ENCODE assay signal across 1 cellular context in the genomic region with DNA sequence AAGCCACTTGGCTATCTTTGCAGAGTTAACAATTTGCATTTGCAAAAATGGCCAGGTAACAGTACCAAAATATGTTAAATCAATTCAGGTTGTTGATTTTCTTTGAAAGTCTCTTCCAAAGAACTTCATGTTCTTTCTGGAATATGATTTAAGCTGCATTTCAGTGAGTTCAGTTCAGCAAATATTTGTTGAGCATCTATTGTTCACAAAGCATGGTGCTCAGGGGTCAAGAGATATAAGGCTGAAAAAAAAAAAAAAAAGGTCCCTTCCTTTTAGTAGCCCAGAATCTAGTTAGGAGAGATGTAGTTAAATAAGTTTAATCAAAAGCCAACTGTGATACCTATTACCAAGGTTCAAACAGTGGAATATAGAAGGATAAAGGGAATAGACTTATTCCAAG.
TF ChIP-seq lines count a peak whose summit lies in the region.

No MANE protein-coding gene starts in this region.

TF ChIP-seq in GM12878, 131 proteins besides CTCF, POLR2A, EP300 and RAD21 (continued from another document):
- TF ChIP-seq, protein P1, sequence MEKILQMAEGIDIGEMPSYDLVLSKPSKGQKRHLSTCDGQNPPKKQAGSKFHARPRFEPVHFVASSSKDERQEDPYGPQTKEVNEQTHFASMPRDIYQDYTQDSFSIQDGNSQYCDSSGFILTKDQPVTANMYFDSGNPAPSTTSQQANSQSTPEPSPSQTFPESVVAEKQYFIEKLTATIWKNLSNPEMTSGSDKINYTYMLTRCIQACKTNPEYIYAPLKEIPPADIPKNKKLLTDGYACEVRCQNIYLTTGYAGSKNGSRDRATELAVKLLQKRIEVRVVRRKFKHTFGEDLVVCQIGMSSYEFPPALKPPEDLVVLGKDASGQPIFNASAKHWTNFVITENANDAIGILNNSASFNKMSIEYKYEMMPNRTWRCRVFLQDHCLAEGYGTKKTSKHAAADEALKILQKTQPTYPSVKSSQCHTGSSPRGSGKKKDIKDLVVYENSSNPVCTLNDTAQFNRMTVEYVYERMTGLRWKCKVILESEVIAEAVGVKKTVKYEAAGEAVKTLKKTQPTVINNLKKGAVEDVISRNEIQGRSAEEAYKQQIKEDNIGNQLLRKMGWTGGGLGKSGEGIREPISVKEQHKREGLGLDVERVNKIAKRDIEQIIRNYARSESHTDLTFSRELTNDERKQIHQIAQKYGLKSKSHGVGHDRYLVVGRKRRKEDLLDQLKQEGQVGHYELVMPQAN (conservative IDR thresholded peaks at IDR 0.05): no peak
- TF ChIP-seq MEF2A (IDR thresholded peaks at IDR 0.05; ENCODE audit: insufficient read depth, low read depth, low read length) (no peak), FOXK2 (IDR thresholded peaks at IDR 0.05) (no peak), SREBF2 (IDR thresholded peaks at IDR 0.05; ENCODE audit: low read length) (no peak), RELA (IDR thresholded peaks at IDR 0.05; ENCODE audit: borderline replicate concordance, partially characterized antibody) (no peak)
- TF ChIP-seq, protein P2, sequence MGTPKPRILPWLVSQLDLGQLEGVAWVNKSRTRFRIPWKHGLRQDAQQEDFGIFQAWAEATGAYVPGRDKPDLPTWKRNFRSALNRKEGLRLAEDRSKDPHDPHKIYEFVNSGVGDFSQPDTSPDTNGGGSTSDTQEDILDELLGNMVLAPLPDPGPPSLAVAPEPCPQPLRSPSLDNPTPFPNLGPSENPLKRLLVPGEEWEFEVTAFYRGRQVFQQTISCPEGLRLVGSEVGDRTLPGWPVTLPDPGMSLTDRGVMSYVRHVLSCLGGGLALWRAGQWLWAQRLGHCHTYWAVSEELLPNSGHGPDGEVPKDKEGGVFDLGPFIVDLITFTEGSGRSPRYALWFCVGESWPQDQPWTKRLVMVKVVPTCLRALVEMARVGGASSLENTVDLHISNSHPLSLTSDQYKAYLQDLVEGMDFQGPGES (IDR thresholded peaks at IDR 0.05): no peak
